ENCODE assay signal across 8 cellular contexts in the genomic region with DNA sequence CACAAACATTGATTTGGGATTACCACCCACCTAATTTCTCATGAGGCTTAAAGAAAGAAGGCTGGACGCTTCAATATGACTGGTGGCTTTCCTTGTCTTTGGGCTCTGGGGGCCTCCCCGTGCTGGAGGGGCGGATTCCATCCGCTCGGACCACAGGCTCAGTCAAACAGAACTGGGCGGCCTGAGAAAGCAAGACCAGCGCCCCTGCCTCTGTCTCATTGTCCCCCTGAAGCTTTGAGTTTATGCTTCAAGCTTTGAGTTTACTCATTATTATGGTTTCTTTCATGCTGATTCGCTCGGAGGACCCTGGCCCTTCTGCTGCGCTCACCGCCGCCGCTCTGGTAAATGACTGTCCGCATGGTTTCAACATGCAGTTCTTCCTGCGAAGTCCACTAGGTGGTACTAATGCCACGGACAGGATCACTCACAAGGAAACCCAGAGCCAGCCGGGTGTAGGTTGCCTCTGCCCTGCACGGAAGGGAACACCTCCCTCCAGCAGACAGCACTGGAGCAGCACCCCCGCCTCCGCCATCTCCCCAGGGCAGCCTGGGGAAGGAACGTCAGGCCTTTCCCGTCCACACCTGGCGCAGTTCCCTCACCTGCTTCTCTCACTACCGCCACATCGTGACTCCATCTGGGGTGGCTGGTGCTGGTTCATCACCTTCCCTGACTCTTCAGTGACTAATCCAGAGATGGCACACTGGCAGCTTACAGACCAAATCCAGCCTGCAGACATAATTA. TPM values are rescaled to one million over a fixed set of nuclear protein-coding genes. Genes with fewer than 3 reads are reported as not detected.
DNase-seq lines count a peak whose midpoint lies in the region; ATAC-seq and TF ChIP-seq lines count a peak whose summit lies in the region.

No MANE protein-coding gene starts in this region.

- H3K4me1 Mint-ChIP-seq in activated naive CD8-positive, alpha-beta T cell treated with anti-CD3 and anti-CD28 coated beads, Interleukin-2, amount 10 ng/mL, durations not matched to agents 7 days and 5 days: peaks cover 9% of the 10 kb centered on the region
- peaks cover 15% of the 10 kb centered on the region for H3K4me1 Mint-ChIP-seq in activated naive CD8-positive, alpha-beta T cell treated with anti-CD3 and anti-CD28 coated beads for 36 hours
- H3K4me1 Mint-ChIP-seq in neural progenitor cell: peaks cover 38% of the 10 kb centered on the region

- peak overlapping the region; percentile 67 for H3K4me2 ChIP-seq in neural progenitor cell

- DNase-seq in activated naive CD8-positive, alpha-beta T cell treated with anti-CD3 and anti-CD28 coated beads, Interleukin-2, amount 10 ng/mL, durations not matched to agents 7 days and 5 days: no peak
- DNase-seq in activated naive CD8-positive, alpha-beta T cell treated with anti-CD3 and anti-CD28 coated beads for 36 hours: no peak
- DNase-seq in NCI-H1930 (lab: John Stamatoyannopoulos, UW) (peak; percentile 66 to 78), neural progenitor cell (ENCODE audit: low spot score) (peak; percentile 90)

- ATAC-seq in activated naive CD8-positive, alpha-beta T cell treated with anti-CD3 and anti-CD28 coated beads, Interleukin-2, amount 10 ng/mL, durations not matched to agents 7 days and 5 days (ENCODE audit: low read depth): no peak
- peak; percentile 94 for ATAC-seq in gastroesophageal sphincter
- ATAC-seq in GM18870 (IDR thresholded peaks at IDR 0.05; ENCODE audit: unreplicated experiment): no peak
- no peak for ATAC-seq in GM21717 (IDR thresholded peaks at IDR 0.05; ENCODE audit: unreplicated experiment)

- H3K4me3 ChIP-seq in WI38 (ENCODE audit: low read depth, low read length): peak overlapping the region; percentile 31
- H3K4me3 ChIP-seq in gastroesophageal sphincter: peak overlapping the region in 1 of 2 donors; percentile 14
- H3K4me3 ChIP-seq in neural progenitor cell: peak overlapping the region; percentile 5

- H3K36me3 ChIP-seq in gastroesophageal sphincter (peaks cover 0 to 15% of the 10 kb centered on the region in 2 donors), neural progenitor cell (no peaks in the 10 kb centered on the region)

- no peaks in the 10 kb centered on the region for H3K79me2 ChIP-seq in neural progenitor cell (ENCODE audit: low read depth)

- no peak overlapping the region for H3K4me3 Mint-ChIP-seq in activated naive CD8-positive, alpha-beta T cell treated with anti-CD3 and anti-CD28 coated beads, Interleukin-2, amount 10 ng/mL, durations not matched to agents 7 days and 5 days
- H3K4me3 Mint-ChIP-seq in activated naive CD8-positive, alpha-beta T cell treated with anti-CD3 and anti-CD28 coated beads for 36 hours: no peak overlapping the region
- H3K4me3 Mint-ChIP-seq in neural progenitor cell: peak overlapping the region; percentile 77

- H3K9me3 ChIP-seq in gastroesophageal sphincter (no peaks in the 10 kb centered on the region), neural progenitor cell (ENCODE audit: low read depth) (no peaks in the 10 kb centered on the region)

- no peak overlapping the region for H3K9ac ChIP-seq in neural progenitor cell

- peak overlapping the region; percentile 32 for H3K27ac Mint-ChIP-seq in activated naive CD8-positive, alpha-beta T cell treated with anti-CD3 and anti-CD28 coated beads, Interleukin-2, amount 10 ng/mL, durations not matched to agents 7 days and 5 days
- no peak overlapping the region for H3K27ac Mint-ChIP-seq in activated naive CD8-positive, alpha-beta T cell treated with anti-CD3 and anti-CD28 coated beads for 36 hours
- H3K27ac Mint-ChIP-seq in neural progenitor cell: peak overlapping the region; percentile 64

- TF ChIP-seq EP300 in gastroesophageal sphincter (IDR thresholded peaks at IDR 0.05): no peak

- H3K27me3 Mint-ChIP-seq in activated naive CD8-positive, alpha-beta T cell treated with anti-CD3 and anti-CD28 coated beads, Interleukin-2, amount 10 ng/mL, durations not matched to agents 7 days and 5 days: no peaks in the 10 kb centered on the region
- no peaks in the 10 kb centered on the region for H3K27me3 Mint-ChIP-seq in activated naive CD8-positive, alpha-beta T cell treated with anti-CD3 and anti-CD28 coated beads for 36 hours
- H3K27me3 Mint-ChIP-seq in neural progenitor cell (ENCODE audit: insufficient read depth, low read depth): peaks cover 2% of the 10 kb centered on the region

- TF ChIP-seq CTCF in WI38 (IDR thresholded peaks at IDR 0.05; ENCODE audit: low read depth, low read length) (peak; percentile 75), gastroesophageal sphincter (IDR thresholded peaks at IDR 0.05) (peak; percentile 48 to 89 (median 78)), neural progenitor cell (IDR thresholded peaks at IDR 0.05) (peak; percentile 75)

- no peaks in the 10 kb centered on the region for H3K27me3 ChIP-seq in gastroesophageal sphincter
- H3K27me3 ChIP-seq in neural progenitor cell: no peaks in the 10 kb centered on the region

- WGBS in gastroesophageal sphincter (ENCODE audit: low coverage in 1 of 2), 2 donors: 10% methylated on average over 18 of the region's 25 CpGs; no CpG with 5 or more reads in 1 of the 2 donors

- H3K4me1 ChIP-seq in gastroesophageal sphincter: peaks cover 0 to 44% (median 9%) of the 10 kb centered on the region in 3 donors
- peaks cover 22% of the 10 kb centered on the region for H3K4me1 ChIP-seq in neural progenitor cell

- POLR2A ChIA-PET in activated naive CD8-positive, alpha-beta T cell treated with anti-CD3 and anti-CD28 coated beads, Interleukin-2, amount 10 ng/mL, durations not matched to agents 7 days and 5 days (lab: Charles Lee): no interaction called here

- H3K9me3 Mint-ChIP-seq in activated naive CD8-positive, alpha-beta T cell treated with anti-CD3 and anti-CD28 coated beads, Interleukin-2, amount 10 ng/mL, durations not matched to agents 7 days and 5 days: no peaks in the 10 kb centered on the region
- no peaks in the 10 kb centered on the region for H3K9me3 Mint-ChIP-seq in activated naive CD8-positive, alpha-beta T cell treated with anti-CD3 and anti-CD28 coated beads for 36 hours
- H3K9me3 Mint-ChIP-seq in neural progenitor cell: no peaks in the 10 kb centered on the region

- peaks cover 27% of the 10 kb centered on the region for H3K36me3 Mint-ChIP-seq in activated naive CD8-positive, alpha-beta T cell treated with anti-CD3 and anti-CD28 coated beads, Interleukin-2, amount 10 ng/mL, durations not matched to agents 7 days and 5 days
- H3K36me3 Mint-ChIP-seq in activated naive CD8-positive, alpha-beta T cell treated with anti-CD3 and anti-CD28 coated beads for 36 hours: peaks cover 34% of the 10 kb centered on the region
- peaks cover 18% of the 10 kb centered on the region for H3K36me3 Mint-ChIP-seq in neural progenitor cell

- peaks cover 34% of the 10 kb centered on the region for H3F3A ChIP-seq in neural progenitor cell (ENCODE audit: low read depth)

- no peak overlapping the region for H2AFZ ChIP-seq in neural progenitor cell (replicated peaks)

- peak overlapping the region in 3 of 4 donors; percentile 18 to 67 (median 24) for H3K27ac ChIP-seq in gastroesophageal sphincter
- no peak overlapping the region for H3K27ac ChIP-seq in neural progenitor cell

- no peak for TF ChIP-seq POLR2A in gastroesophageal sphincter (IDR thresholded peaks at IDR 0.05)

- H4K20me1 ChIP-seq in neural progenitor cell (ENCODE audit: low read depth): peaks cover 14% of the 10 kb centered on the region

RNA-seq across cellular contexts. Expression of a gene that starts 13.2 kb away (rescaled TPM):
- 10 to 100 TPM in 1 of 2 experiments, 1 to 10 TPM in 1; 9.7 to 11.4 TPM for total RNA-seq in activated naive CD8-positive, alpha-beta T cell treated with anti-CD3 and anti-CD28 coated beads, Interleukin-2, amount 10 ng/mL, durations not matched to agents 7 days and 5 days
- 10 to 100 TPM; 14.0 to 15.8 TPM for total RNA-seq in activated naive CD8-positive, alpha-beta T cell treated with anti-CD3 and anti-CD28 coated beads for 36 hours
- total RNA-seq in gastroesophageal sphincter (10 to 100 TPM in 2 of 4 donors, 1 to 10 TPM in 2; 4.6 to 10.5 (median 8.5) TPM), neural progenitor cell (ENCODE audit: low replicate concordance) (7.1 and 18.1 TPM in 2 replicates)

RNA-seq across cellular contexts. Expression of a gene that starts 34.2 kb away (rescaled TPM):
- 100 to 1,000 TPM; 417 to 438 TPM for total RNA-seq in activated naive CD8-positive, alpha-beta T cell treated with anti-CD3 and anti-CD28 coated beads, Interleukin-2, amount 10 ng/mL, durations not matched to agents 7 days and 5 days
- 100 to 1,000 TPM; 749 TPM for total RNA-seq in activated naive CD8-positive, alpha-beta T cell treated with anti-CD3 and anti-CD28 coated beads for 36 hours
- 100 to 1,000 TPM; 106 to 149 (median 136) TPM for total RNA-seq in gastroesophageal sphincter
- 95.8 and 103 TPM in 2 replicates for total RNA-seq in neural progenitor cell (ENCODE audit: low replicate concordance)

Comparison
In these comparisons a context has a peak if more than half of its experiments do, and no peak if none do; other contexts are left out.
1. DNase-seq: peak in NCI-H1930 (2 of 2) and neural progenitor cell (single experiment); none in activated naive CD8-positive, alpha-beta T cell treated with anti-CD3 and anti-CD28 coated beads, Interleukin-2, amount 10 ng/mL, durations not matched to agents 7 days and 5 days (single experiment) and activated naive CD8-positive, alpha-beta T cell treated with anti-CD3 and anti-CD28 coated beads for 36 hours (single experiment).
2. Peak in every context shown above with its lines, with median percentiles within 50 percentile points of each other: CTCF ChIP-seq.